7 cellular contexts compared by ENCODE assay signal in the genomic region with DNA sequence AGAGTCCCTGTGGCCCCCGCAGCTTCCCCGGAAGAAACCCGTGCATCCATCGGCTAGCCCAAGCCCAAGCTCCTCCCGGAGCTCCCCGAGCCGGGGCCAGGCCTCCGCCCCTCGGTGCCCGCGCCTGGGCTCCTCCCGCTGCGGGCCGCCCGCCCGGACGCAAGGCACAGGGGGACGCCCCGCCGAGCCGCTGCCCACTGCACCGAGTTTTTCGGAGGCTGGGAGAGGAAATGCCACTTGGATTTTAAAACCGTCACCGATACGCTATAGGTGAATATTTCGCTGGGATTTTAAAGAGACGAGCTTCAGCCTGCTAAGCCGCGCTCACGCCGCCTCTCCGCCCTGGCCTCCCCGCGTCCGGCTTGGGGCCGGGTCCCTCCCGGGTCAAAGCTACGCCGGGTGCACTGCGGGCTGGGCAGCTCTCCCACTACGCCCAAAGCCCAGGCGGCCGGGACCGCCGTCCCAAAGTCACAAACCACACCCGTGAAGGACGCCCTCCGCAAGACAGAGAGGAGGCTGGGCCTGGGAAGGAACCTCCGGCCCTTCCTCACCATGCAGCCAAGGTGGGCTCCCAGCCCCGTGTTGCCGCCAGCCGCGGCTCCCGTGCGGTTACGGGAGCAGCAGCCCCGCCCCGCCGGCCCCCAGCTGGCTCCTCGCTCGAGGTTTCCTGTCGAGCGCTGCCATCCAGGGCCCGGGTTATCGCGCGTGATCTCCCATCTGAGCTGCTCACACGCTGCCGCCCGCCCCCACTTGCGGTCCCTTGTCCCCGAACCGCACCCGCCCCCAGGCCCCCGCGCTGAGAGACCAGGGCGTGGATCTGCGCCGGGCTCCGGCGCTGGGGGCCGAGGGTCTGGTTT.
DNase-seq lines count a peak whose midpoint lies in the region; ATAC-seq, FAIRE-seq and TF ChIP-seq lines count a peak whose summit lies in the region.

No MANE protein-coding gene starts in this region.

- intact Hi-C loops in activated CD4-positive, alpha-beta T cell treated with anti-CD3 and anti-CD28 coated beads for 36 hours (cut with DNase I, micrococcal nuclease) = loop anchor here (2.0 to 5.0 kb wide), 4 partner anchors 46 to 257 kb away; a partner anchor contains a TSS
- intact Hi-C loops in HepG2 (cut with micrococcal nuclease; ENCODE audit: unreplicated experiment) = loop anchor here (5.0 kb wide), 1 partner anchor 388 kb away; no protein-coding TSS in a partner anchor

- H3K4me3 ChIP-seq in HepG2 (replicated peaks in 1 of 3; ENCODE audit: insufficient read depth in 1 of 3, low read depth in 2 of 3, low read length in 3 of 3) = peak overlapping the region; percentile 66 to 79 (median 68)

- TF ChIP-seq EP300 in HepG2 (IDR thresholded peaks at IDR 0.05; ENCODE audit: low read depth in 2 of 2, low read length in 2 of 2) = no peak
- TF ChIP-seq EP300 in HepG2 (CRISPR knock-in tag; IDR thresholded peaks at IDR 0.05; ENCODE audit: borderline replicate concordance) = no peak

- H3K4me1 Mint-ChIP-seq in activated CD4-positive, alpha-beta T cell treated with anti-CD3 and anti-CD28 coated beads for 36 hours = peaks cover 78% of the 10 kb centered on the region

- TF ChIP-seq CTCF in GM13977 (IDR thresholded peaks at IDR 0.05; ENCODE audit: extremely low read depth, insufficient read depth, missing control alignments) (no peak), HepG2 (CRISPR knock-in tag; IDR thresholded peaks at IDR 0.05) (no peak; the same call in 1 of the 2 replicates)

- ATAC-seq in HG02623 (IDR thresholded peaks at IDR 0.05; ENCODE audit: unreplicated experiment) (peak; percentile 52), HepG2 (peak; percentile 74)
- ATAC-seq in activated CD4-positive, alpha-beta T cell treated with anti-CD3 and anti-CD28 coated beads for 36 hours = peak; percentile 58

- peaks cover 6% of the 10 kb centered on the region for H3K4me1 ChIP-seq in HepG2 (ENCODE audit: insufficient read depth, low read length)

- no peaks in the 10 kb centered on the region for H3K9me3 Mint-ChIP-seq in activated CD4-positive, alpha-beta T cell treated with anti-CD3 and anti-CD28 coated beads for 36 hours (ENCODE audit: low read depth)

- H3K9ac ChIP-seq in HepG2 (ENCODE audit: insufficient read depth, low read depth, low read length) = peak overlapping the region; percentile 31; the same call in 1 of the 2 replicates

- H3K27ac Mint-ChIP-seq in activated CD4-positive, alpha-beta T cell treated with anti-CD3 and anti-CD28 coated beads for 36 hours = peak overlapping the region; percentile 40

- CTCF ChIA-PET in activated CD4-positive, alpha-beta T cell treated with anti-CD3 and anti-CD28 coated beads for 36 hours (lab: Charles Lee) = interaction anchor here (0.5 to 5.4 kb wide), 16 partner anchors 8 to 145 kb away, joined by 3 to 29 read pairs (median 6); a partner anchor contains a TSS
- CTCF ChIA-PET in HepG2 (lab: Yijun Ruan, JAX; ENCODE audit: low intra/inter-chr PET ratio, low total read pairs) = no interaction called here

- no peak for TF ChIP-seq POLR2A in HepG2 (IDR thresholded peaks at IDR 0.05; ENCODE audit: insufficient read depth in 1 of 2, low read depth in 2 of 2, low read length in 2 of 2)

- H3K27me3 Mint-ChIP-seq in activated CD4-positive, alpha-beta T cell treated with anti-CD3 and anti-CD28 coated beads for 36 hours = no peaks in the 10 kb centered on the region

- no peaks in the 10 kb centered on the region for H3K9me3 ChIP-seq in HepG2 (ENCODE audit: low read length)

- H2AFZ ChIP-seq in HepG2 (ENCODE audit: low read length) = no peak overlapping the region

- H3K79me2 ChIP-seq in HepG2 (ENCODE audit: insufficient read depth, low read length) = no peaks in the 10 kb centered on the region

- POLR2A ChIA-PET in activated CD4-positive, alpha-beta T cell treated with anti-CD3 and anti-CD28 coated beads for 36 hours (lab: Charles Lee) = interaction anchor here (0.9 to 3.3 kb wide), 10 partner anchors 8 to 235 kb away, joined by 3 to 17 read pairs (median 4); a partner anchor contains a TSS
- POLR2A ChIA-PET in HepG2 (lab: Yijun Ruan, JAX) = no interaction called here

- BruUV-seq in HepG2 (replicated peaks; lab: Mats Ljungman, UMichigan) = no TSS peak

- H3K36me3 Mint-ChIP-seq in activated CD4-positive, alpha-beta T cell treated with anti-CD3 and anti-CD28 coated beads for 36 hours (ENCODE audit: low read depth) = peaks cover 33% of the 10 kb centered on the region

- no peak for FAIRE-seq in HepG2 (lab: Jason Lieb, UNC)

- TF ChIP-seq RAD21 in HepG2 (CRISPR knock-in tag; IDR thresholded peaks at IDR 0.05) = no peak

- H3K27me3 ChIP-seq in HepG2 (ENCODE audit: control insufficient read depth in 1 of 2, insufficient read depth in 2 of 2, low read length in 2 of 2) = peaks cover 7 to 49% of the 10 kb centered on the region in 2 experiments

- no peaks in the 10 kb centered on the region for H3K36me3 ChIP-seq in HepG2 (replicated peaks in 1 of 2; ENCODE audit: control insufficient read depth in 1 of 2, insufficient read depth in 2 of 2, low read length in 2 of 2)

- 0% methylated on average over 11 of the region's 83 CpGs for WGBS in HepG2 (ENCODE audit: low lambda C conversion rate)

- peak overlapping the region; percentile 75 for H3K4me3 Mint-ChIP-seq in activated CD4-positive, alpha-beta T cell treated with anti-CD3 and anti-CD28 coated beads for 36 hours

- no peaks in the 10 kb centered on the region for H4K20me1 ChIP-seq in HepG2 (ENCODE audit: insufficient read depth, low read length)

- peak overlapping the region; percentile 90 for H3K4me2 ChIP-seq in HepG2 (ENCODE audit: low read depth, low read length)

- H3K27ac ChIP-seq in cingulate gyrus (ENCODE audit: low read depth, low read length) (peak overlapping the region; percentile 39), HepG2 (ENCODE audit: extremely low read length, insufficient read depth, low read length) (no peak overlapping the region)

- in situ Hi-C loops in GM13977 (cut with MboI; ENCODE audit: low pct_unique_long_range_greater_than_20kb, low sequenced_read_pairs, unreplicated experiment) (no loop called here), HepG2 (cut with HindIII; ENCODE audit: extremely low pct_ligation_motif_present, low pct_unique_long_range_greater_than_20kb) (no loop called here)

- DNase-seq in GM13977 (ENCODE audit: low spot score) (peak; percentile 73), NCI-H2107 treated with DMSO at 0.1 percent for 48 hours (lab: John Stamatoyannopoulos, UW; ENCODE audit: unreplicated experiment) (peak; percentile 22), HepG2 (ENCODE audit: low spot score) (no peak)
- peak; percentile 88 for DNase-seq in activated CD4-positive, alpha-beta T cell treated with anti-CD3 and anti-CD28 coated beads for 36 hours
- peak; percentile 79 for DNase-seq in stimulated activated CD4-positive, alpha-beta T cell treated with anti-CD3 and anti-CD28 coated beads, Interleukin-4, amount 100 ng/mL, for 24 hours

TF ChIP-seq in HepG2, 621 proteins besides CTCF, POLR2A, EP300 and RAD21 (continues in another document):
- TF ChIP-seq NFIB (CRISPR knock-in tag; IDR thresholded peaks at IDR 0.05; ENCODE audit: borderline replicate concordance) (no peak), ZNF460 (CRISPR knock-in tag; IDR thresholded peaks at IDR 0.05; ENCODE audit: borderline replicate concordance) (no peak), SRF (IDR thresholded peaks at IDR 0.05; ENCODE audit: low read depth, low read length) (no peak), ZNF20 (CRISPR knock-in tag; IDR thresholded peaks at IDR 0.05) (no peak), ZNF431 (CRISPR knock-in tag; IDR thresholded peaks at IDR 0.05; ENCODE audit: borderline replicate concordance, low read depth) (no peak), ZNF768 (CRISPR knock-in tag; IDR thresholded peaks at IDR 0.05) (peak; percentile 0; the same call in 1 of the 2 replicates), SMAD9 (CRISPR knock-in tag; IDR thresholded peaks at IDR 0.05) (no peak), MXI1 (IDR thresholded peaks at IDR 0.05; ENCODE audit: borderline replicate concordance, low read depth, low read length) (no peak), ZNF10 (CRISPR knock-in tag; IDR thresholded peaks at IDR 0.05; ENCODE audit: borderline replicate concordance, low read depth) (no peak), NR1H2 (CRISPR knock-in tag; IDR thresholded peaks at IDR 0.05; ENCODE audit: borderline replicate concordance, low read depth) (no peak)
- TF ChIP-seq, protein P1, sequence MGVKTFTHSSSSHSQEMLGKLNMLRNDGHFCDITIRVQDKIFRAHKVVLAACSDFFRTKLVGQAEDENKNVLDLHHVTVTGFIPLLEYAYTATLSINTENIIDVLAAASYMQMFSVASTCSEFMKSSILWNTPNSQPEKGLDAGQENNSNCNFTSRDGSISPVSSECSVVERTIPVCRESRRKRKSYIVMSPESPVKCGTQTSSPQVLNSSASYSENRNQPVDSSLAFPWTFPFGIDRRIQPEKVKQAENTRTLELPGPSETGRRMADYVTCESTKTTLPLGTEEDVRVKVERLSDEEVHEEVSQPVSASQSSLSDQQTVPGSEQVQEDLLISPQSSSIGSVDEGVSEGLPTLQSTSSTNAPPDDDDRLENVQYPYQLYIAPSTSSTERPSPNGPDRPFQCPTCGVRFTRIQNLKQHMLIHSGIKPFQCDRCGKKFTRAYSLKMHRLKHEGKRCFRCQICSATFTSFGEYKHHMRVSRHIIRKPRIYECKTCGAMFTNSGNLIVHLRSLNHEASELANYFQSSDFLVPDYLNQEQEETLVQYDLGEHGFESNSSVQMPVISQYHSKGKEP (CRISPR knock-in tag; IDR thresholded peaks at IDR 0.05) = no peak
- TF ChIP-seq, protein P2, sequence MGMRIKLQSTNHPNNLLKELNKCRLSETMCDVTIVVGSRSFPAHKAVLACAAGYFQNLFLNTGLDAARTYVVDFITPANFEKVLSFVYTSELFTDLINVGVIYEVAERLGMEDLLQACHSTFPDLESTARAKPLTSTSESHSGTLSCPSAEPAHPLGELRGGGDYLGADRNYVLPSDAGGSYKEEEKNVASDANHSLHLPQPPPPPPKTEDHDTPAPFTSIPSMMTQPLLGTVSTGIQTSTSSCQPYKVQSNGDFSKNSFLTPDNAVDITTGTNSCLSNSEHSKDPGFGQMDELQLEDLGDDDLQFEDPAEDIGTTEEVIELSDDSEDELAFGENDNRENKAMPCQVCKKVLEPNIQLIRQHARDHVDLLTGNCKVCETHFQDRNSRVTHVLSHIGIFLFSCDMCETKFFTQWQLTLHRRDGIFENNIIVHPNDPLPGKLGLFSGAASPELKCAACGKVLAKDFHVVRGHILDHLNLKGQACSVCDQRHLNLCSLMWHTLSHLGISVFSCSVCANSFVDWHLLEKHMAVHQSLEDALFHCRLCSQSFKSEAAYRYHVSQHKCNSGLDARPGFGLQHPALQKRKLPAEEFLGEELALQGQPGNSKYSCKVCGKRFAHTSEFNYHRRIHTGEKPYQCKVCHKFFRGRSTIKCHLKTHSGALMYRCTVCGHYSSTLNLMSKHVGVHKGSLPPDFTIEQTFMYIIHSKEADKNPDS (CRISPR knock-in tag; IDR thresholded peaks at IDR 0.05) = no peak
- TF ChIP-seq, protein P3, sequence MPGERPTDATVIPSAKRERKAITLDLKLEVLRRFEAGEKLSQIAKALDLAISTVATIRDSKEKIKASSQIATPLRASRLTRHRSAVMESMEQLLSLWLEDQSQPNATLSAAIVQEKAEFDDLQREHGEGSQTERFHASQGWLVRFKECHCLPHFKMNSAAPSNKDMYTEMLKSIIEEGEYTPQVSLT (CRISPR knock-in tag; IDR thresholded peaks at IDR 0.05; ENCODE audit: borderline replicate concordance, low read depth) = no peak
